Comparison of ENCODE assay signal across 1 cellular context in genomic region chr13:30845297-30846214, GRCh38.
TF ChIP-seq lines count a peak whose summit lies in the region.

No MANE protein-coding gene starts in this region.

TF ChIP-seq in HepG2, 621 proteins besides CTCF, POLR2A, EP300 and RAD21 (continued from another document and continues in another):
- 0 out of 2 replicates have a peak, but pooled peaks have one; percentile 26 for TF ChIP-seq E2F1 (CRISPR knock-in tag; IDR thresholded peaks at IDR 0.05)
- TF ChIP-seq ZNF142 (CRISPR knock-in tag; IDR thresholded peaks at IDR 0.05), result no peak
- TF ChIP-seq, protein P1, sequence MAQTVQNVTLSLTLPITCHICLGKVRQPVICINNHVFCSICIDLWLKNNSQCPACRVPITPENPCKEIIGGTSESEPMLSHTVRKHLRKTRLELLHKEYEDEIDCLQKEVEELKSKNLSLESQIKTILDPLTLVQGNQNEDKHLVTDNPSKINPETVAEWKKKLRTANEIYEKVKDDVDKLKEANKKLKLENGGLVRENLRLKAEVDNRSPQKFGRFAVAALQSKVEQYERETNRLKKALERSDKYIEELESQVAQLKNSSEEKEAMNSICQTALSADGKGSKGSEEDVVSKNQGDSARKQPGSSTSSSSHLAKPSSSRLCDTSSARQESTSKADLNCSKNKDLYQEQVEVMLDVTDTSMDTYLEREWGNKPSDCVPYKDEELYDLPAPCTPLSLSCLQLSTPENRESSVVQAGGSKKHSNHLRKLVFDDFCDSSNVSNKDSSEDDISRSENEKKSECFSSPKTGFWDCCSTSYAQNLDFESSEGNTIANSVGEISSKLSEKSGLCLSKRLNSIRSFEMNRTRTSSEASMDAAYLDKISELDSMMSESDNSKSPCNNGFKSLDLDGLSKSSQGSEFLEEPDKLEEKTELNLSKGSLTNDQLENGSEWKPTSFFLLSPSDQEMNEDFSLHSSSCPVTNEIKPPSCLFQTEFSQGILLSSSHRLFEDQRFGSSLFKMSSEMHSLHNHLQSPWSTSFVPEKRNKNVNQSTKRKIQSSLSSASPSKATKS (CRISPR knock-in tag; IDR thresholded peaks at IDR 0.05), result no peak
- TF ChIP-seq HMG20A (CRISPR knock-in tag; IDR thresholded peaks at IDR 0.05; ENCODE audit: borderline replicate concordance), result peak; percentile 87
- no peak for TF ChIP-seq ZUFSP (CRISPR knock-in tag; IDR thresholded peaks at IDR 0.05; ENCODE audit: borderline replicate concordance)
- TF ChIP-seq E2F5 (CRISPR knock-in tag; conservative IDR thresholded peaks at IDR 0.05), result no peak
- TF ChIP-seq SRY (CRISPR knock-in tag; IDR thresholded peaks at IDR 0.05), result no peak
- TF ChIP-seq, protein P2, sequence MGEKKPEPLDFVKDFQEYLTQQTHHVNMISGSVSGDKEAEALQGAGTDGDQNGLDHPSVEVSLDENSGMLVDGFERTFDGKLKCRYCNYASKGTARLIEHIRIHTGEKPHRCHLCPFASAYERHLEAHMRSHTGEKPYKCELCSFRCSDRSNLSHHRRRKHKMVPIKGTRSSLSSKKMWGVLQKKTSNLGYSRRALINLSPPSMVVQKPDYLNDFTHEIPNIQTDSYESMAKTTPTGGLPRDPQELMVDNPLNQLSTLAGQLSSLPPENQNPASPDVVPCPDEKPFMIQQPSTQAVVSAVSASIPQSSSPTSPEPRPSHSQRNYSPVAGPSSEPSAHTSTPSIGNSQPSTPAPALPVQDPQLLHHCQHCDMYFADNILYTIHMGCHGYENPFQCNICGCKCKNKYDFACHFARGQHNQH (CRISPR knock-in tag; IDR thresholded peaks at IDR 0.05), result peak; percentile 47
- TF ChIP-seq ZNF75D (CRISPR knock-in tag; IDR thresholded peaks at IDR 0.05; ENCODE audit: borderline replicate concordance), result no peak
- no peak for TF ChIP-seq KLF11 (CRISPR knock-in tag; IDR thresholded peaks at IDR 0.05)
- no peak for TF ChIP-seq ZFP36L2 (CRISPR knock-in tag; IDR thresholded peaks at IDR 0.05)
- no peak for TF ChIP-seq SALL2 (CRISPR knock-in tag; IDR thresholded peaks at IDR 0.05)
- no peak for TF ChIP-seq ZNF292 (CRISPR knock-in tag; IDR thresholded peaks at IDR 0.05; ENCODE audit: borderline replicate concordance, low read depth)
- no peak for TF ChIP-seq CHD2 (IDR thresholded peaks at IDR 0.05; ENCODE audit: low read depth, low read length)
- TF ChIP-seq RNF2 (conservative IDR thresholded peaks at IDR 0.05; ENCODE audit: low read depth), result no peak
- no peak for TF ChIP-seq HOXD1 (CRISPR knock-in tag; IDR thresholded peaks at IDR 0.05)
- TF ChIP-seq, protein P3, sequence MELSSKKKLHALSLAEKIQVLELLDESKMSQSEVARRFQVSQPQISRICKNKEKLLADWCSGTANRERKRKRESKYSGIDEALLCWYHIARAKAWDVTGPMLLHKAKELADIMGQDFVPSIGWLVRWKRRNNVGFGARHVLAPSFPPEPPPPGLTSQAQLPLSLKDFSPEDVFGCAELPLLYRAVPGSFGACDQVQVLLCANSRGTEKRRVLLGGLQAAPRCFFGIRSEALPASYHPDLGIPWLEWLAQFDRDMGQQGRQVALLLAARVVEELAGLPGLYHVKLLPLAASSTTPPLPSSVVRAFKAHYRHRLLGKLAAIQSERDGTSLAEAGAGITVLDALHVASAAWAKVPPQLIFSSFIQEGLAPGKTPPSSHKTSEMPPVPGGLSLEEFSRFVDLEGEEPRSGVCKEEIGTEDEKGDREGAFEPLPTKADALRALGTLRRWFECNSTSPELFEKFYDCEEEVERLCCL (CRISPR knock-in tag; IDR thresholded peaks at IDR 0.05; ENCODE audit: borderline replicate concordance), result no peak
- no peak for TF ChIP-seq ZNF768 (CRISPR knock-in tag; IDR thresholded peaks at IDR 0.05)
- TF ChIP-seq ZNF501 (CRISPR knock-in tag; IDR thresholded peaks at IDR 0.05), result no peak
- TF ChIP-seq, protein P4, sequence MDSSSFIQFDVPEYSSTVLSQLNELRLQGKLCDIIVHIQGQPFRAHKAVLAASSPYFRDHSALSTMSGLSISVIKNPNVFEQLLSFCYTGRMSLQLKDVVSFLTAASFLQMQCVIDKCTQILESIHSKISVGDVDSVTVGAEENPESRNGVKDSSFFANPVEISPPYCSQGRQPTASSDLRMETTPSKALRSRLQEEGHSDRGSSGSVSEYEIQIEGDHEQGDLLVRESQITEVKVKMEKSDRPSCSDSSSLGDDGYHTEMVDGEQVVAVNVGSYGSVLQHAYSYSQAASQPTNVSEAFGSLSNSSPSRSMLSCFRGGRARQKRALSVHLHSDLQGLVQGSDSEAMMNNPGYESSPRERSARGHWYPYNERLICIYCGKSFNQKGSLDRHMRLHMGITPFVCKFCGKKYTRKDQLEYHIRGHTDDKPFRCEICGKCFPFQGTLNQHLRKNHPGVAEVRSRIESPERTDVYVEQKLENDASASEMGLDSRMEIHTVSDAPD (CRISPR knock-in tag; IDR thresholded peaks at IDR 0.05), result no peak
- TF ChIP-seq JUN (CRISPR knock-in tag; IDR thresholded peaks at IDR 0.05), result 0 out of 2 replicates have a peak, but pooled peaks have one; percentile 10
- peak; percentile 73 for TF ChIP-seq ZNF687 (CRISPR knock-in tag; IDR thresholded peaks at IDR 0.05)
- TF ChIP-seq ZNF383 (CRISPR knock-in tag; IDR thresholded peaks at IDR 0.05; ENCODE audit: borderline replicate concordance), result no peak
- no peak for TF ChIP-seq POLR2AphosphoS2 (IDR thresholded peaks at IDR 0.05; ENCODE audit: low read depth, low read length)
- peak; percentile 25; the same call in 1 of the 2 replicates for TF ChIP-seq ZNF414 (CRISPR knock-in tag; IDR thresholded peaks at IDR 0.05)
- no peak for TF ChIP-seq TRIM24 (CRISPR knock-in tag; IDR thresholded peaks at IDR 0.05)
- no peak for TF ChIP-seq EZH2 (conservative IDR thresholded peaks at IDR 0.05; ENCODE audit: low read depth, low read length)
- TF ChIP-seq, protein P5, sequence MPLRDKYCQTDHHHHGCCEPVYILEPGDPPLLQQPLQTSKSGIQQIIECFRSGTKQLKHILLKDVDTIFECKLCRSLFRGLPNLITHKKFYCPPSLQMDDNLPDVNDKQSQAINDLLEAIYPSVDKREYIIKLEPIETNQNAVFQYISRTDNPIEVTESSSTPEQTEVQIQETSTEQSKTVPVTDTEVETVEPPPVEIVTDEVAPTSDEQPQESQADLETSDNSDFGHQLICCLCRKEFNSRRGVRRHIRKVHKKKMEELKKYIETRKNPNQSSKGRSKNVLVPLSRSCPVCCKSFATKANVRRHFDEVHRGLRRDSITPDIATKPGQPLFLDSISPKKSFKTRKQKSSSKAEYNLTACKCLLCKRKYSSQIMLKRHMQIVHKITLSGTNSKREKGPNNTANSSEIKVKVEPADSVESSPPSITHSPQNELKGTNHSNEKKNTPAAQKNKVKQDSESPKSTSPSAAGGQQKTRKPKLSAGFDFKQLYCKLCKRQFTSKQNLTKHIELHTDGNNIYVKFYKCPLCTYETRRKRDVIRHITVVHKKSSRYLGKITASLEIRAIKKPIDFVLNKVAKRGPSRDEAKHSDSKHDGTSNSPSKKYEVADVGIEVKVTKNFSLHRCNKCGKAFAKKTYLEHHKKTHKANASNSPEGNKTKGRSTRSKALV (CRISPR knock-in tag; IDR thresholded peaks at IDR 0.05), result no peak
